ENCODE assay signal across 8 cellular contexts in the genomic region with DNA sequence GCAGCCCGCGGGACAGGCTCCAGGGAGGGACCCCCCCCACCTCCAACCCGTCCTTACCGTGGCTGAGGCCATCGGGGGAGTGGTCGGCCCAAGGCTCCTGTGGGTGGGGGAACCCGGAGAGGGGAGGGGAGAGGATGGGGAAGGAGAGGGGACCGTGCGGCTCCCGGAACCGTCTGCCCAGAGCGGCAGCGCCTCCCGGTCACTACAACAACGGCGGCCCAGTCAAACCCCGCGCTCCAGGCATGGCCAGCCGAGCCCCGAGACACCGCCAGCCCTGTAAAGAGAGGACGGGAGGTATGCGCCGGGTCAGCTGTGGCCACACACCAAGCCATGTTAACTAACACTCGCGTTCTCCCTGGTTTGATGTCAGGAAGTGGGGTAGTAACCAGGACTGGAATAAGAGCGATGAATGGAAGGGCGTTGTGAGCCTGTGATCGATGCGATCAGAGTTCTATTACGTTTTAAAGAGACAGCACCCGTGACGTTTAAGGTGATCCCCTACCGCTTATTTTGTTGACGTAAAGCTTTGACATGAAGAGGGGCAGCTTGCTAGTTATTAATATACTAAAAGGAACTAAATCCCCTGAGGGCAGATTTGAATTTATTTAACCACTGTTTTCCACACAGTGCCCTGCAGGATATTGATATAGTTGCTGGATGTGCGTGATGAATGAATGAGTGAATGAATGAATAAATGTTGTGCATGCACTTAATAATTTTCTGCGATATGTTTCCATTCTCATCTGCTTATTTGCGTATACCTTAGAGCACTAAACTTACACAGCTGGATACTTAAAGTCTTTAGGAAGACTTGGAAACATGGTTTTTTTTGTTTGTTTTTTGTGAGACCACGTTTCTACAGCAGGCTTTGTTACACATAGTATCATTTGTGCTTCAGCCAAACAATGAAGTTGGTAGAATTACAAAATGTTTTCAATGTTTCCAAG. TPM values are rescaled to one million over a fixed set of nuclear protein-coding genes. Genes with fewer than 3 reads are reported as not detected.
DNase-seq lines count a peak whose midpoint lies in the region; ATAC-seq lines count a peak whose summit lies in the region.

TSS of gene POC1B (minus strand) at position 224 of the 947 bp plus-strand sequence. CDS start at position 72, 152 bp downstream.

- no peaks in the 10 kb centered on the region for H3K9me3 Mint-ChIP-seq in natural killer cell treated with Interleukin-12 subunit alpha and Interleukin-12 subunit beta and Interleukin-15 and Interleukin-18, amount 100 ng/mL, for 72 hours

- in situ Hi-C loops in G401 (cut with HindIII; ENCODE audit: low sequenced_read_pairs) = no loop called here

- DNase-seq in G401 (ENCODE audit: low spot score) (peak; percentile 92), HCEC 1CT (peak; percentile 85), MG63 (peak; percentile 84), SHP77 treated with DMSO at 0.1 percent for 48 hours (lab: John Stamatoyannopoulos, UW) (peak; percentile 87), fibroblast of the conjunctiva (ENCODE audit: low read depth) (peak; percentile 44)
- peak; percentile 88 for DNase-seq in activated effector memory CD4-positive, alpha-beta T cell treated with anti-CD3 and anti-CD28 coated beads, Interleukin-2, amount 50 U/mL, for 16 hours
- peak; percentile 81 for DNase-seq in natural killer cell treated with Interleukin-12 subunit alpha and Interleukin-12 subunit beta and Interleukin-15 and Interleukin-18, amount 100 ng/mL, for 72 hours (ENCODE audit: low spot score)
- peak; percentile 80 for DNase-seq in stimulated activated naive CD8-positive, alpha-beta T cell treated with anti-CD3 and anti-CD28 coated beads, Interleukin-15, Interleukin-2, amounts not matched to agents 100 U/mL and 50 U/mL, for 24 hours

- H3K27me3 ChIP-seq in MG63 = no peaks in the 10 kb centered on the region

- ATAC-seq in natural killer cell treated with Interleukin-12 subunit alpha and Interleukin-12 subunit beta and Interleukin-15 and Interleukin-18, amount 100 ng/mL, for 72 hours = peak; percentile 85 to 87
- ATAC-seq in stimulated activated naive CD8-positive, alpha-beta T cell treated with anti-CD3 and anti-CD28 coated beads, Interleukin-15, Interleukin-2, amounts not matched to agents 100 U/mL and 50 U/mL, for 24 hours = peak; percentile 82

- peaks cover 42 to 61% of the 10 kb centered on the region in 2 donors for H3K4me1 Mint-ChIP-seq in natural killer cell treated with Interleukin-12 subunit alpha and Interleukin-12 subunit beta and Interleukin-15 and Interleukin-18, amount 100 ng/mL, for 72 hours (ENCODE audit: low read depth in 2 of 2)

- H3K4me3 ChIP-seq in MG63 = peak within 1 kb of the TSS; percentile 96

- H3K9me3 ChIP-seq in MG63 = no peaks in the 10 kb centered on the region

- peak within 1 kb of the TSS; percentile 93 for H3K4me3 Mint-ChIP-seq in natural killer cell treated with Interleukin-12 subunit alpha and Interleukin-12 subunit beta and Interleukin-15 and Interleukin-18, amount 100 ng/mL, for 72 hours

- H3K36me3 Mint-ChIP-seq in natural killer cell treated with Interleukin-12 subunit alpha and Interleukin-12 subunit beta and Interleukin-15 and Interleukin-18, amount 100 ng/mL, for 72 hours = peaks cover 27% of the 10 kb centered on the region

- peak within 1 kb of the TSS; percentile 78 to 85 for H3K27ac Mint-ChIP-seq in natural killer cell treated with Interleukin-12 subunit alpha and Interleukin-12 subunit beta and Interleukin-15 and Interleukin-18, amount 100 ng/mL, for 72 hours

- no peaks in the 10 kb centered on the region for H3K27me3 Mint-ChIP-seq in natural killer cell treated with Interleukin-12 subunit alpha and Interleukin-12 subunit beta and Interleukin-15 and Interleukin-18, amount 100 ng/mL, for 72 hours

- peaks cover 12% of the 10 kb centered on the region for H3K36me3 ChIP-seq in MG63

RNA-seq across cellular contexts. Expression of gene POC1B, which starts in this region (rescaled TPM):
- 58.7 and 72.0 TPM in 2 replicates for total RNA-seq in G401 (2014; rRNA removed; shearing (Covaris generic))
- 6.9 and 11.8 TPM in 2 replicates for total RNA-seq in MG63 (2014; rRNA removed; shearing (Covaris generic); ENCODE audit: low replicate concordance)
- total RNA-seq in natural killer cell treated with Interleukin-12 subunit alpha and Interleukin-12 subunit beta and Interleukin-15 and Interleukin-18, amount 100 ng/mL, for 72 hours = 10 to 100 TPM; 61.3 to 76.3 TPM

Comparison
In these comparisons a context has a peak if more than half of its experiments do, and no peak if none do; other contexts are left out.
1. Peak in every context shown above with its lines: DNase-seq, ATAC-seq and H3K4me3 ChIP-seq.